ENCODE assay signal across 8 cellular contexts in genomic region chr14:23068792-23069412, GRCh38. TPM values are rescaled to one million over a fixed set of nuclear protein-coding genes. Genes with fewer than 3 reads are reported as not detected.
A peak's percentile ranks its signal among the peaks of the same experiment; 100 is the strongest.
DNase-seq lines count a peak whose midpoint lies in the region; ATAC-seq lines count a peak whose summit lies in the region.

No MANE protein-coding gene starts in this region.

- peak; percentile 58 for ATAC-seq in HG02571 (IDR thresholded peaks at IDR 0.05; ENCODE audit: unreplicated experiment)

- DNase-seq in G401 (ENCODE audit: low spot score), result peak; percentile 95
- peak; percentile 77 for DNase-seq in RPMI8226
- peak; percentile 93 for DNase-seq in amniotic epithelial cell (ENCODE audit: low read depth)
- DNase-seq in iPS DF 4.7 (ENCODE audit: extremely low read depth, low spot score), result peak; percentile 87
- DNase-seq in smooth muscle cell of the brain vasculature (ENCODE audit: low read depth, low spot score), result peak; percentile 83
- DNase-seq in MV-4-11 (lab: John Stamatoyannopoulos, UW), result no peak
- no peak for DNase-seq in COLO668 (lab: John Stamatoyannopoulos, UW; ENCODE audit: unreplicated experiment)

- in situ Hi-C loops in G401 (cut with HindIII; ENCODE audit: low sequenced_read_pairs), result loop anchor here (10.0 kb wide), 1 partner anchor 84 kb away; the partner anchor contains the start of gene AJUBA

RNA-seq across cellular contexts. Expression of gene CDH24, which starts 11.6 kb away (rescaled TPM):
- total RNA-seq in G401 (2014; rRNA removed; shearing (Covaris generic)), result 8.7 and 10.9 TPM in 2 replicates

RNA-seq across cellular contexts. Expression of gene ACIN1, which starts 26.0 kb away (rescaled TPM):
- 80.3 and 95.3 TPM in 2 replicates for total RNA-seq in G401 (2014; rRNA removed; shearing (Covaris generic))

RNA-seq across cellular contexts. Expression of gene C14orf119, which starts 26.4 kb away (rescaled TPM):
- 53.7 and 55.2 TPM in 2 replicates for total RNA-seq in G401 (2014; rRNA removed; shearing (Covaris generic))

RNA-seq across cellular contexts. Expression of gene PSMB11, which starts 26.9 kb away (rescaled TPM):
- not detected in 2 replicates for total RNA-seq in G401 (2014; rRNA removed; shearing (Covaris generic))

RNA-seq across cellular contexts. Expression of gene PSMB5, which starts 34.2 kb away (rescaled TPM):
- total RNA-seq in G401 (2014; rRNA removed; shearing (Covaris generic)), result 447 and 480 TPM in 2 replicates

Comparison
In these comparisons a context has a peak if more than half of its experiments do, and no peak if none do; other contexts are left out.
1. DNase-seq: peak in G401 (single experiment), RPMI8226 (single experiment), amniotic epithelial cell (single experiment), iPS DF 4.7 (single experiment) and smooth muscle cell of the brain vasculature (single experiment); none in MV-4-11 (single experiment) and COLO668 (single experiment).